18 cellular contexts compared by ENCODE assay signal in the genomic region with DNA sequence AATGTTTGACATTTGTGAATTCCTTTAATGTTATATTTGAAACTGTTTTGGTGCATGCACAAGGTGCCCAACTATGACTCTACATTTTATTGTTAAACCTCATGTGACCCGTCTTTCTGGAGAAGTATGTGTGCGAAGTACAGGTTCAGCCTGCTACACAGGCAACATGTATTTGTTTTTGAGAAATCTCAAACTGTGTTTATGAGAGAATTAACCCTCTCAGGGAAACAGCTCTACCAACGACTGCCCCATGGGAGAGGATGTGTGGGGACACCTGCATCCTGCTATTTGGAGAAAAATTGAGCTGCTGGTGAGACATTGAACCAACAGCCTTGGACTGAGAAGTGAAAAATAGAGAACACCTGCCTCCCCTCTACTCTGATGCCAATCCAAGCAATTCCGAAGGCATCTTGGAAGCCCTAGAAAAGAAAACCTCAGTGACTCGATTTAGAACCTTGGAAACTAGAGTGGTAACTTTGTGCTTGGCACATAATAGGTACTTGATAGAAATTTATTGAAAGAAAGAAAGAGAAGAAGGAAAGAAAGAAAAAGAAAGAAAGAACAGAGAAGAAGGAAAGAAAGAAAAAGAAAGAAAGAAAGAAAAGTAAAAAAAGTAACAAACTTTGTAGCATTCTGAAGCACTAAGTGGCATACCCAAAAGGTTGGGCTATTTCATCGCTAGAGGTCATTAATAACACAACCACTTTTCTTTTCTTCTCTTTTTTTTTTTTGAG. TPM values are rescaled to one million over a fixed set of nuclear protein-coding genes. Genes with fewer than 3 reads are reported as not detected.
DNase-seq lines count a peak whose midpoint lies in the region; ATAC-seq, FAIRE-seq and TF ChIP-seq lines count a peak whose summit lies in the region.
"Had no signal": no experiment of that assay in that cellular context is flagged by ENCODE, and none has a peak within 500 bp of the region (broad histone marks: within the 10 kb centered on the region; RNA-seq: fewer than 3 reads in every experiment).

No MANE protein-coding gene starts in this region.

- H3K79me2 ChIP-seq in K562 (ENCODE audit: control insufficient read depth, insufficient read depth, low read length) = no peaks in the 10 kb centered on the region

- TF ChIP-seq CTCF in HEK293 (tag by site-specific recombination; IDR thresholded peaks at IDR 0.05) = no peak
- no peak for TF ChIP-seq CTCF in K562 (IDR thresholded peaks at IDR 0.05 in 2 of 3, conservative IDR thresholded peaks at IDR 0.05 in 1 of 3; ENCODE audit: insufficient read depth in 2 of 3, low read depth in 1 of 3, low read length in 3 of 3)
- no peak for TF ChIP-seq CTCF in testis (IDR thresholded peaks at IDR 0.05)

- H3K4me2 ChIP-seq in BLaER1 = peak overlapping the region; percentile 88
- no peak overlapping the region for H3K4me2 ChIP-seq in K562 (ENCODE audit: insufficient read depth, low read length)

- CTCF ChIA-PET in HEK293 (lab: Yijun Ruan, JAX) = no interaction called here
- CTCF ChIA-PET in K562 (lab: Yijun Ruan, JAX; ENCODE audit: low intra/inter-chr PET ratio) = no interaction called here

- ATAC-seq in K562 (no peak), HG03469 (IDR thresholded peaks at IDR 0.05; ENCODE audit: unreplicated experiment) (no peak), GM19397 (IDR thresholded peaks at IDR 0.05; ENCODE audit: unreplicated experiment) (no peak)

- no peaks in the 10 kb centered on the region for H3K9me3 ChIP-seq in BLaER1
- H3K9me3 ChIP-seq in HEK293 (ENCODE audit: control insufficient read depth, insufficient read depth, low read depth, low read length) = no peaks in the 10 kb centered on the region
- no peaks in the 10 kb centered on the region for H3K9me3 ChIP-seq in K562 (replicated peaks; ENCODE audit: control insufficient read depth, insufficient read depth, low read depth, low read length)
- H3K9me3 ChIP-seq in testis = no peaks in the 10 kb centered on the region

- intact Hi-C loops in K562 (cut with micrococcal nuclease) (no loop called here), testis (cut with DNase I; ENCODE audit: low total_unique reads) (no loop called here)

- POLR2A ChIA-PET in HEK293 (lab: Yijun Ruan, JAX) = no interaction called here
- POLR2A ChIA-PET in K562 (lab: Yijun Ruan, JAX) = no interaction called here

- in situ Hi-C loops in K562 (cut with MboI) = no loop called here

- H3K4me1 Mint-ChIP-seq in activated naive CD8-positive, alpha-beta T cell treated with anti-CD3 and anti-CD28 coated beads for 36 hours = peaks cover 8% of the 10 kb centered on the region

- DNase-seq in K562 (ENCODE audit: extremely low read depth in 1 of 4, low spot score in 3 of 4) = no peak
- DNase-seq in testis = no peak
- DNase-seq in activated naive CD8-positive, alpha-beta T cell treated with anti-CD3 and anti-CD28 coated beads for 36 hours = no peak
- DNase-seq: ACHN; CD4-positive, alpha-beta memory T cell; DMS153; DMS79 treated with DMSO at 0.1 percent for 48 hours; GDM1; GOT3; H9; KBM-7 had no signal

- no peaks in the 10 kb centered on the region for H3K36me3 ChIP-seq in BLaER1
- no peaks in the 10 kb centered on the region for H3K36me3 ChIP-seq in HEK293 (ENCODE audit: control insufficient read depth in 2 of 2, insufficient read depth in 1 of 2, low read length in 2 of 2)
- H3K36me3 ChIP-seq in K562 (ENCODE audit: control insufficient read depth, insufficient read depth, low read length) = no peaks in the 10 kb centered on the region
- H3K36me3 ChIP-seq in testis (ENCODE audit: low read depth, missing control alignments) = no peaks in the 10 kb centered on the region

- H3K4me1 ChIP-seq in BLaER1 (peaks cover 76% of the 10 kb centered on the region), HEK293 (ENCODE audit: control insufficient read depth, insufficient read depth, low read length) (0 out of 2 replicates have a peak, but pooled peaks cover 4% of the 10 kb centered on the region), K562 (replicated peaks in 1 of 2; ENCODE audit: control insufficient read depth in 2 of 2, insufficient read depth in 2 of 2, low read length in 2 of 2) (peaks cover 5 to 25% of the 10 kb centered on the region in 2 experiments; a peak in 4 of 5 replicates), testis (peaks cover 22% of the 10 kb centered on the region)

- H3K27ac ChIP-seq in BLaER1 (peak overlapping the region; percentile 97), HEK293 (ENCODE audit: extremely low read depth, low read depth, low read length) (no peak overlapping the region), K562 (ENCODE audit: extremely low read depth, low read depth, low read length) (no peak overlapping the region), testis (peak overlapping the region; percentile 77 to 94)
- H3K27ac ChIP-seq: C4-2B, HL-60 had no signal

- peaks cover 54% of the 10 kb centered on the region for H3K27me3 Mint-ChIP-seq in activated naive CD8-positive, alpha-beta T cell treated with anti-CD3 and anti-CD28 coated beads for 36 hours

- H3K27ac Mint-ChIP-seq in activated naive CD8-positive, alpha-beta T cell treated with anti-CD3 and anti-CD28 coated beads for 36 hours = no peak overlapping the region
- H3K27ac Mint-ChIP-seq: CD4-positive, alpha-beta memory T cell; H9 had no signal

- TF ChIP-seq POLR2A in K562 (conservative IDR thresholded peaks at IDR 0.05) (no peak), testis (IDR thresholded peaks at IDR 0.05) (no peak)

- no peak for TF ChIP-seq EP300 in K562 (IDR thresholded peaks at IDR 0.05; ENCODE audit: low read length)

- no peaks in the 10 kb centered on the region for H3K9me1 ChIP-seq in K562 (ENCODE audit: control insufficient read depth, insufficient read depth, low read length)

- no peak overlapping the region for H3K4me3 Mint-ChIP-seq in activated naive CD8-positive, alpha-beta T cell treated with anti-CD3 and anti-CD28 coated beads for 36 hours
- H3K4me3 Mint-ChIP-seq: H9 had no signal

- no peak for FAIRE-seq in K562 (lab: Jason Lieb, UNC)
- FAIRE-seq: GM12892 had no signal

- H3K27me3 ChIP-seq in BLaER1 (no peaks in the 10 kb centered on the region), K562 (ENCODE audit: control insufficient read depth in 2 of 2, insufficient read depth in 2 of 2, low read length in 2 of 2) (peaks cover 16 to 24% of the 10 kb centered on the region in 2 experiments), testis (no peaks in the 10 kb centered on the region)

- H3K4me3 ChIP-seq in BLaER1 = peak overlapping the region; percentile 32
- H3K4me3 ChIP-seq in HEK293 (ENCODE audit: low read depth, low read length) = no peak overlapping the region
- H3K4me3 ChIP-seq in K562 = no peak overlapping the region
- H3K4me3 ChIP-seq in testis = no peak overlapping the region

- peak overlapping the region; percentile 80 for H3K9ac ChIP-seq in BLaER1
- no peak overlapping the region for H3K9ac ChIP-seq in K562 (ENCODE audit: insufficient read depth in 1 of 2, low read depth in 2 of 2, low read length in 2 of 2)

- TF ChIP-seq RAD21 in K562 (CRISPR knock-in tag; conservative IDR thresholded peaks at IDR 0.05 in 1 of 2, IDR thresholded peaks at IDR 0.05 in 1 of 2) = no peak

- WGBS in K562 (ENCODE audit: insufficient coverage, low coverage, missing lambda C conversion rate) = 28% methylated on average over 6 of the region's 6 CpGs
- WGBS in testis, 2 donors = 70 to 79% methylated on average over 6 of the region's 6 CpGs

- no peaks in the 10 kb centered on the region for H3K36me3 Mint-ChIP-seq in activated naive CD8-positive, alpha-beta T cell treated with anti-CD3 and anti-CD28 coated beads for 36 hours
- H3K36me3 Mint-ChIP-seq: CD4-positive, alpha-beta memory T cell had no signal

- no TSS peak for BruUV-seq in K562 (replicated peaks; lab: Mats Ljungman, UMichigan)

- no peak overlapping the region for H2AFZ ChIP-seq in K562 (ENCODE audit: low read depth, low read length)

- H3K9me3 Mint-ChIP-seq in activated naive CD8-positive, alpha-beta T cell treated with anti-CD3 and anti-CD28 coated beads for 36 hours = no peaks in the 10 kb centered on the region
- H3K9me3 Mint-ChIP-seq: H9 had no signal

- H4K20me1 ChIP-seq in BLaER1 (peaks cover 10% of the 10 kb centered on the region), K562 (replicated peaks; ENCODE audit: control insufficient read depth, insufficient read depth, low read length) (no peaks in the 10 kb centered on the region)

TF ChIP-seq in HEK293, 187 proteins besides CTCF, POLR2A, EP300 and RAD21:
- TF ChIP-seq ZNF48 (tag by site-specific recombination; IDR thresholded peaks at IDR 0.05) (no peak), ZBTB20 (tag by site-specific recombination; IDR thresholded peaks at IDR 0.05) (peak; percentile 34; the same call in 1 of the 2 replicates), ZNF366 (tag by site-specific recombination; conservative IDR thresholded peaks at IDR 0.05) (peak; percentile 58; the same call in 1 of the 2 replicates)
TF ChIP-seq in HEK293: peak in this region for 2.

RNA-seq across cellular contexts. Expression of gene AKAP12, which starts 2.9 kb away (rescaled TPM):
- 0.44 and 0.67 TPM in 2 replicates for total RNA-seq in K562 (2011; cell fraction: chromatin; rRNA removed; ENCODE audit: low replicate concordance)
- 0.26 and 0.50 TPM in 2 replicates for total RNA-seq in K562 (2011; cell fraction: nucleolus; rRNA removed)
- 0.37 and 0.99 TPM in 2 replicates for total RNA-seq in K562 (2011; cell fraction: nucleoplasm; rRNA removed)
- total RNA-seq in K562 (2014; rRNA removed) (0.69 and 0.82 TPM in 2 replicates), K562 (2014; rRNA removed; fragmentation: Illumina TruSeq; extraction: Trizol) (0.55 and 0.93 TPM in 2 replicates), K562 (2015; rRNA removed; fragmentation: Illumina TruSeq; extraction: Trizol) (0.57 and 0.62 TPM in 2 replicates), K562 (2021) (0.72 and 1.0 TPM in 2 replicates), testis (100 to 1,000 TPM; 280 to 287 TPM)
- polyA plus RNA-seq in K562 (2011; rRNA removed) (0.32 and 2.0 TPM in 2 replicates), K562 (2014; fragmentation: Illumina TruSeq; extraction: Trizol) (0.64 and 0.67 TPM in 2 replicates), K562 (2014; fragmentation: Nextera tagmentation; extraction: Ambion mirVana) (under 1 TPM; 0.08 to 0.13 TPM), K562 (2014; rRNA removed) (0.18 and 0.49 TPM in 2 replicates), testis (ENCODE audit: insufficient read depth, low read depth, low replicate concordance) (244 TPM)
- polyA plus RNA-seq in K562 (2011; cell fraction: cytosol; rRNA removed) = 0.16 and 0.61 TPM in 2 replicates
- 0.45 and 1.2 TPM in 2 replicates for polyA plus RNA-seq in K562 (2011; cell fraction: nucleus; rRNA removed)
- polyA plus RNA-seq in K562 (2012) = 0.15 and 1.3 TPM in 2 replicates
- 1.0 and 3.6 TPM in 2 replicates for polyA minus RNA-seq in K562 (2011; rRNA and poly(A)+ RNA removed)
- polyA minus RNA-seq in K562 (2011; cell fraction: cytosol; rRNA and poly(A)+ RNA removed) = 0.82 and 1.6 TPM in 2 replicates
- 0.33 and 0.54 TPM in 2 replicates for polyA minus RNA-seq in K562 (2011; cell fraction: nucleus; rRNA and poly(A)+ RNA removed)
- 1 to 10 TPM; 1.8 to 2.3 TPM for total RNA-seq in activated naive CD8-positive, alpha-beta T cell treated with anti-CD3 and anti-CD28 coated beads for 36 hours
- polyA plus RNA-seq: CD4-positive, alpha-beta memory T cell had no signal

Comparison
In these comparisons a context has a peak if more than half of its experiments do, and no peak if none do; other contexts are left out.
1. H3K27ac ChIP-seq: peak in BLaER1 (single experiment) and testis (2 of 2); none in HEK293 (single experiment) and K562 (single experiment).
2. RNA of gene AKAP12, which starts 2.9 kb away (total RNA-seq): 280 to 287 TPM in testis; 1.8 to 2.3 TPM in activated naive CD8-positive, alpha-beta T cell treated with anti-CD3 and anti-CD28 coated beads for 36 hours and 0.26 to 1.0 TPM in K562; every median in the first group is over 10 times any median in the second.